Comparison of ENCODE assay signal across 8 cellular contexts in the genomic region with DNA sequence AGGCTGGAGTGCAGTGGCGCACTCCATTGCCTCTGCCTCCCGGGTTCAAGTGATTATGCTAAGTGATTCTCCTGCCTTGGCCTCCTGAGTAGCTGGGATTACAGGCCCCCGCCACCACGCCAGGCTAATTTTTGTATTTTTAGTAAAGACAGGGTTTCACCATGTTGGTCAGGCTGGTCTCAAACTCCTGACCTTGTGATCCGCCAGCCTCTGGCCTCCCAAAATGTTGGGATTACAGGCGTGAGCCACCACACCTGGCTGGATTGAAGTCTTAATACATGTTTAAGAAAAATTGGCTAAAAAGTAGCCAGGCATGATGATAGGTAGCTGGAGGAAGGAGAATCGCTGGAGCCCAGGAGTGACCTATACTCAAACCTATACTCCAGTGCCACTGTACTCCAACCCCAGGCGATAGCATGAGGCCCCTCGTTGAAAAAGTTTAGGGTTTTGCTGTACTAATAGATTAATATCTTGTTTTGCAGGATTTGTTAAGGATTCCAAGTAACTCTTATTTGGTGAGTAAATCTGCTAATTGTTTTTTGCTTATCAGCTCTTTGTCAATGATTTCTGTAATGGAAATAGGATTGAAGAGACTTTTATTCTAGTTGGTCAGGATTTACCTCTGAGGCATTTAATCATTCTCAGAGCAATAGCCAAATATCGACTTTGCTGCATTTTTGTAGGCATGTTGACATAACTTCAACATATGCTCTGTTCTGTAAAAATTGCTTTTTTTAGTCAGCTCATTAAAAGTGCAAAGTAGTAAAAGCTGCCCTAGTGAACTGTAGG. TPM values are rescaled to one million over a fixed set of nuclear protein-coding genes. Genes with fewer than 3 reads are reported as not detected.
DNase-seq lines count a peak whose midpoint lies in the region; ATAC-seq and TF ChIP-seq lines count a peak whose summit lies in the region.

No MANE protein-coding gene starts in this region.

- ATAC-seq in omental fat pad (ENCODE audit: low FRiP score) (no peak), HG02763 (IDR thresholded peaks at IDR 0.05; ENCODE audit: unreplicated experiment) (no peak)

- H3K4me3 Mint-ChIP-seq in osteocyte (ENCODE audit: unreplicated experiment): peak overlapping the region; percentile 97

- H3K27ac Mint-ChIP-seq in osteocyte (ENCODE audit: unreplicated experiment): peak overlapping the region; percentile 96

- peak overlapping the region; percentile 97 for H3K4me2 ChIP-seq in OCI-LY3 (ENCODE audit: low read length)

- peak overlapping the region; percentile 89 for H3K4me3 ChIP-seq in OCI-LY3 (ENCODE audit: low read length)
- peak overlapping the region in 58 of 59 donors; percentile 61 to 98 (median 85) for H3K4me3 ChIP-seq in dorsolateral prefrontal cortex

- no peaks in the 10 kb centered on the region for H3K27me3 Mint-ChIP-seq in osteocyte (ENCODE audit: unreplicated experiment)

- H3K79me2 ChIP-seq in OCI-LY3 (ENCODE audit: low read length): peaks cover 54% of the 10 kb centered on the region

- H3K9ac ChIP-seq in OCI-LY3 (ENCODE audit: low read length): peak overlapping the region; percentile 96

- TF ChIP-seq CTCF in OCI-LY3 (IDR thresholded peaks at IDR 0.05; ENCODE audit: low read depth, low read length) (no peak), dorsolateral prefrontal cortex (IDR thresholded peaks at IDR 0.05 in 54 of 56, conservative IDR thresholded peaks at IDR 0.05 in 2 of 56; ENCODE audit: low read depth in 1 of 56, partially characterized antibody in 56 of 56) (no peak), osteocyte (IDR thresholded peaks at IDR 0.05) (no peak), omental fat pad (IDR thresholded peaks at IDR 0.05) (no peak)

- no peaks in the 10 kb centered on the region for H3K9me3 Mint-ChIP-seq in osteocyte (ENCODE audit: unreplicated experiment)

- intact Hi-C loops in dorsolateral prefrontal cortex (cut with DNase I): loop anchor here (5.0 to 10.0 kb wide), 4 partner anchors 141 to 261 kb away; a partner anchor contains a TSS

- no peaks in the 10 kb centered on the region for H3K27me3 ChIP-seq in OCI-LY3 (ENCODE audit: low read depth, low read length)
- no peaks in the 10 kb centered on the region for H3K27me3 ChIP-seq in dorsolateral prefrontal cortex

- DNase-seq in EH (ENCODE audit: low read depth) (peak; percentile 19), dorsolateral prefrontal cortex (no peak), osteocyte (ENCODE audit: extremely low spot score, unreplicated experiment) (no peak), omental fat pad (ENCODE audit: low spot score) (no peak), NCI-H748 (lab: John Stamatoyannopoulos, UW; ENCODE audit: unreplicated experiment) (no peak), NCI-H1436 treated with DMSO at 0.1 percent for 48 hours (lab: John Stamatoyannopoulos, UW) (no peak)

- H4K20me1 ChIP-seq in OCI-LY3 (ENCODE audit: insufficient read depth, low read length): peaks cover 26% of the 10 kb centered on the region

- peaks cover 49% of the 10 kb centered on the region for H3K4me1 Mint-ChIP-seq in osteocyte (ENCODE audit: unreplicated experiment)

- peaks cover 51% of the 10 kb centered on the region for H3K36me3 Mint-ChIP-seq in osteocyte (ENCODE audit: unreplicated experiment)

- H3K27ac ChIP-seq in OCI-LY3 (ENCODE audit: low read length) (peak overlapping the region; percentile 86), dorsolateral prefrontal cortex (peak overlapping the region in 26 of 59 donors; percentile 1 to 92 (median 84))

- no peak overlapping the region for H2AFZ ChIP-seq in OCI-LY3 (ENCODE audit: low read depth, low read length)

- H3K4me1 ChIP-seq in OCI-LY3 (ENCODE audit: low read length): peaks cover 35% of the 10 kb centered on the region

- H3K36me3 ChIP-seq in OCI-LY3 (replicated peaks; ENCODE audit: low read depth, low read length): peaks cover 59% of the 10 kb centered on the region

- H3K9me3 ChIP-seq in OCI-LY3 (ENCODE audit: insufficient read depth, low read length): no peaks in the 10 kb centered on the region

RNA-seq across cellular contexts. Expression of a gene that starts 2.0 kb away (rescaled TPM):
- total RNA-seq in dorsolateral prefrontal cortex: 10 to 100 TPM in 19 of 120 experiments, 1 to 10 TPM in 101; 3.3 to 22.5 (median 7.0) TPM
- 22.9 and 25.0 TPM in 2 replicates for total RNA-seq in osteocyte
- 10 to 100 TPM; 15.3 to 32.9 (median 22.1) TPM for total RNA-seq in omental fat pad

RNA-seq across cellular contexts. Expression of a gene that starts 45.0 kb away (rescaled TPM):
- total RNA-seq in dorsolateral prefrontal cortex: 10 to 100 TPM; 20.5 to 49.2 (median 32.7) TPM
- 21.2 and 23.3 TPM in 2 replicates for total RNA-seq in osteocyte
- 10 to 100 TPM; 14.8 to 26.8 (median 21.9) TPM for total RNA-seq in omental fat pad
